Comparison of ENCODE assay signal across 8 cellular contexts in genomic region chr9:33818832-33819500, GRCh38. TPM values are rescaled to one million over a fixed set of nuclear protein-coding genes. Genes with fewer than 3 reads are reported as not detected.
A peak's percentile ranks its signal among the peaks of the same experiment; 100 is the strongest.
DNase-seq lines count a peak whose midpoint lies in the region; ATAC-seq and TF ChIP-seq lines count a peak whose summit lies in the region.

No MANE protein-coding gene starts in this region.

- POLR2A ChIA-PET in HEK293T (lab: Yijun Ruan, JAX), result no interaction called here

- H3K36me3 ChIP-seq in ascending aorta, result peaks cover 0 to 3% of the 10 kb centered on the region in 2 donors
- H3K36me3 ChIP-seq in left lung, result peaks cover 0 to under 1% of the 10 kb centered on the region in 2 donors
- no peaks in the 10 kb centered on the region for H3K36me3 ChIP-seq in tibial nerve

- H3K27ac ChIP-seq in ascending aorta (peak overlapping the region; percentile 99 to 100), left lung (peak overlapping the region; percentile 99 to 100), tibial nerve (peak overlapping the region; percentile 97 to 100 (median 99))

- in situ Hi-C loops in ACHN (cut with HindIII; ENCODE audit: low pct_ligation_motif_present, low pct_unique_long_range_greater_than_20kb, low sequenced_read_pairs), result no loop called here

- TF ChIP-seq CTCF in ascending aorta (IDR thresholded peaks at IDR 0.05), result no peak
- no peak for TF ChIP-seq CTCF in left lung (IDR thresholded peaks at IDR 0.05)
- TF ChIP-seq CTCF in tibial nerve (IDR thresholded peaks at IDR 0.05), result no peak

- no peaks in the 10 kb centered on the region for H3K27me3 Mint-ChIP-seq in activated T-cell treated with anti-CD3 and anti-CD28 coated beads, Interleukin-2, amount 50 U/mL, for 4 hours (ENCODE audit: low read depth)

- H3K4me1 Mint-ChIP-seq in activated T-cell treated with anti-CD3 and anti-CD28 coated beads, Interleukin-2, amount 50 U/mL, for 4 hours (ENCODE audit: low read depth), result peaks cover 54% of the 10 kb centered on the region

- intact Hi-C loops in ascending aorta (cut with DNase I) (loop anchor here (5.0 to 10.0 kb wide), 6 partner anchors 103 to 1176 kb away; partner anchors contain the start of genes NFX1, UBAP1 and UBAP2), left lung (cut with DNase I) (no loop called here)

- DNase-seq in activated T-cell treated with anti-CD3 and anti-CD28 coated beads, Interleukin-2, amount 50 U/mL, for 4 hours, result no peak
- no peak for DNase-seq in activated T-cell treated with anti-CD3 and anti-CD28 coated beads, Interleukin-2, amount 50 U/mL, for 1 hour
- DNase-seq in ascending aorta (ENCODE audit: low spot score in 2 of 2), result no peak
- no peak for DNase-seq in left lung
- no peak for DNase-seq in tibial nerve (ENCODE audit: low spot score in 2 of 2)
- DNase-seq in NOMO-1 treated with dmso at 0.1 percent for 144 hours (lab: John Stamatoyannopoulos, UW; ENCODE audit: unreplicated experiment), result no peak
- no peak for DNase-seq in HEK293T (ENCODE audit: extremely low spot score)
- DNase-seq in ACHN, result no peak

- no peaks in the 10 kb centered on the region for H3K36me3 Mint-ChIP-seq in activated T-cell treated with anti-CD3 and anti-CD28 coated beads, Interleukin-2, amount 50 U/mL, for 4 hours (ENCODE audit: insufficient read depth)

- ATAC-seq in activated T-cell treated with anti-CD3 and anti-CD28 coated beads, Interleukin-2, amount 50 U/mL, for 4 hours, result no peak
- ATAC-seq in left lung, result no peak

- H3K9me3 Mint-ChIP-seq in activated T-cell treated with anti-CD3 and anti-CD28 coated beads, Interleukin-2, amount 50 U/mL, for 4 hours, result no peaks in the 10 kb centered on the region

- no peak for TF ChIP-seq POLR2A in tibial nerve (IDR thresholded peaks at IDR 0.05)

- peak overlapping the region; percentile 87 for H3K4me3 Mint-ChIP-seq in activated T-cell treated with anti-CD3 and anti-CD28 coated beads, Interleukin-2, amount 50 U/mL, for 4 hours

- CTCF ChIA-PET in HEK293T (lab: Yijun Ruan, JAX), result no interaction called here

- no peaks in the 10 kb centered on the region for H3K9me3 ChIP-seq in ascending aorta
- no peaks in the 10 kb centered on the region for H3K9me3 ChIP-seq in left lung
- H3K9me3 ChIP-seq in tibial nerve, result no peaks in the 10 kb centered on the region

- peak overlapping the region; percentile 85 to 95 for H3K4me3 ChIP-seq in ascending aorta
- peak overlapping the region; percentile 81 to 88 for H3K4me3 ChIP-seq in left lung
- H3K4me3 ChIP-seq in tibial nerve, result peak overlapping the region; percentile 72 to 94 (median 84)

- WGBS in tibial nerve, 2 donors, result 17% methylated on average over 5 of the region's 5 CpGs

- H3K27me3 ChIP-seq in ascending aorta (no peaks in the 10 kb centered on the region), left lung (no peaks in the 10 kb centered on the region), tibial nerve (no peaks in the 10 kb centered on the region)

- H3K4me1 ChIP-seq in ascending aorta (peaks cover 0 to 25% of the 10 kb centered on the region in 2 donors), left lung (peaks cover 0 to 68% of the 10 kb centered on the region in 2 donors), tibial nerve (peaks cover 0 to 67% (median 36%) of the 10 kb centered on the region in 4 donors)

- TF ChIP-seq EP300 in tibial nerve (IDR thresholded peaks at IDR 0.05), result no peak

TF ChIP-seq in HEK293T, 16 proteins besides CTCF, POLR2A, EP300 and RAD21:
- TF ChIP-seq HDGF (IDR thresholded peaks at IDR 0.05; ENCODE audit: borderline replicate concordance) (no peak), FOXK2 (IDR thresholded peaks at IDR 0.05) (no peak), ELF4 (IDR thresholded peaks at IDR 0.05) (no peak), ARNT (IDR thresholded peaks at IDR 0.05) (no peak), NFRKB (IDR thresholded peaks at IDR 0.05) (no peak), BHLHE40 (IDR thresholded peaks at IDR 0.05; ENCODE audit: borderline replicate concordance) (no peak), CTBP1 (IDR thresholded peaks at IDR 0.05; ENCODE audit: borderline replicate concordance) (no peak), FOXM1 (IDR thresholded peaks at IDR 0.05; ENCODE audit: borderline replicate concordance) (no peak), SUZ12 (IDR thresholded peaks at IDR 0.05) (no peak), L3MBTL2 (conservative IDR thresholded peaks at IDR 0.05) (no peak), ZNF384 (IDR thresholded peaks at IDR 0.05) (no peak), LEF1 (IDR thresholded peaks at IDR 0.05; ENCODE audit: borderline replicate concordance) (no peak), TARDBP (IDR thresholded peaks at IDR 0.05) (no peak)
- TF ChIP-seq, protein P1, sequence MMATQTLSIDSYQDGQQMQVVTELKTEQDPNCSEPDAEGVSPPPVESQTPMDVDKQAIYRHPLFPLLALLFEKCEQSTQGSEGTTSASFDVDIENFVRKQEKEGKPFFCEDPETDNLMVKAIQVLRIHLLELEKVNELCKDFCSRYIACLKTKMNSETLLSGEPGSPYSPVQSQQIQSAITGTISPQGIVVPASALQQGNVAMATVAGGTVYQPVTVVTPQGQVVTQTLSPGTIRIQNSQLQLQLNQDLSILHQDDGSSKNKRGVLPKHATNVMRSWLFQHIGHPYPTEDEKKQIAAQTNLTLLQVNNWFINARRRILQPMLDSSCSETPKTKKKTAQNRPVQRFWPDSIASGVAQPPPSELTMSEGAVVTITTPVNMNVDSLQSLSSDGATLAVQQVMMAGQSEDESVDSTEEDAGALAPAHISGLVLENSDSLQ (IDR thresholded peaks at IDR 0.05), result no peak

RNA-seq across cellular contexts. Expression of gene UBE2R2, which starts 2.0 kb away (rescaled TPM):
- total RNA-seq in activated T-cell treated with anti-CD3 and anti-CD28 coated beads, Interleukin-2, amount 50 U/mL, for 4 hours, result 10 to 100 TPM; 25.9 to 31.9 (median 26.6) TPM
- 7.2 TPM for total RNA-seq in ascending aorta
- total RNA-seq in left lung, result 10 to 100 TPM; 34.0 to 37.5 TPM
- total RNA-seq in tibial nerve, result 10 to 100 TPM; 23.2 to 28.4 (median 25.9) TPM

RNA-seq across cellular contexts. Expression of gene PRSS3, which starts 23.6 kb away (rescaled TPM):
- 1 to 10 TPM in 1 of 3 donors, under 1 TPM in 2; 0.76 to 1.3 (median 0.82) TPM for total RNA-seq in activated T-cell treated with anti-CD3 and anti-CD28 coated beads, Interleukin-2, amount 50 U/mL, for 4 hours
- total RNA-seq in ascending aorta (not detected), left lung (under 1 TPM in 1 of 2 donors, not detected in 1; 0.34 TPM), tibial nerve (not detected)
